13 cellular contexts compared by ENCODE assay signal in genomic region chr22:50733521-50734342, GRCh38. TPM values are rescaled to one million over a fixed set of nuclear protein-coding genes. Genes with fewer than 3 reads are reported as not detected.
DNase-seq lines count a peak whose midpoint lies in the region; ATAC-seq and TF ChIP-seq lines count a peak whose summit lies in the region.
"Had no signal": no experiment of that assay in that cellular context is flagged by ENCODE, and none has a peak within 500 bp of the region (broad histone marks: within the 10 kb centered on the region; RNA-seq: fewer than 3 reads in every experiment).

No MANE protein-coding gene starts in this region.

- no peaks in the 10 kb centered on the region for H3K4me1 ChIP-seq in right lobe of liver
- peaks cover 8% of the 10 kb centered on the region for H3K4me1 ChIP-seq in testis

- H3K4me3 ChIP-seq in choroid plexus epithelial cell (ENCODE audit: low read depth, low read length) (no peak overlapping the region), right lobe of liver (no peak overlapping the region), testis (no peak overlapping the region)
- H3K4me3 ChIP-seq: GM12878 had no signal

- H3K9me3 ChIP-seq in right lobe of liver (no peaks in the 10 kb centered on the region), testis (no peaks in the 10 kb centered on the region)

- TF ChIP-seq CTCF in choroid plexus epithelial cell (conservative IDR thresholded peaks at IDR 0.05; ENCODE audit: low read depth, low read length) (peak; percentile 8), right lobe of liver (IDR thresholded peaks at IDR 0.05) (no peak), testis (IDR thresholded peaks at IDR 0.05) (no peak)

- TF ChIP-seq POLR2A in right lobe of liver (IDR thresholded peaks at IDR 0.05) = no peak
- TF ChIP-seq POLR2A in testis (IDR thresholded peaks at IDR 0.05) = no peak

- H3K27ac ChIP-seq in right lobe of liver = no peak overlapping the region
- no peak overlapping the region for H3K27ac ChIP-seq in testis

- intact Hi-C loops in right lobe of liver (cut with DNase I) (no loop called here), testis (cut with DNase I; ENCODE audit: low total_unique reads) (no loop called here)

- H3K36me3 ChIP-seq in right lobe of liver (no peaks in the 10 kb centered on the region), testis (ENCODE audit: low read depth, missing control alignments) (no peaks in the 10 kb centered on the region)

- H3K27me3 ChIP-seq in right lobe of liver (no peaks in the 10 kb centered on the region), testis (no peaks in the 10 kb centered on the region)

- DNase-seq in activated CD4-positive, CD25-positive, alpha-beta regulatory T cell treated with anti-CD3 and anti-CD28 coated beads, Interleukin-2, amount 50 U/mL, for 72 hours = peak; percentile 19
- DNase-seq in choroid plexus epithelial cell (ENCODE audit: low read depth) = peak; percentile 33
- peak in 2 of 3 donors; percentile 42 to 51 for DNase-seq in right lobe of liver
- peak; percentile 14 for DNase-seq in testis
- DNase-seq in SHP77 treated with DMSO at 0.1 percent for 48 hours (lab: John Stamatoyannopoulos, UW) = no peak
- DNase-seq: activated T-cell treated with anti-CD3 and anti-CD28 coated beads, Interleukin-2, amount 50 U/mL, for 48 hours; KBM-7; SHP77 had no signal

- WGBS in right lobe of liver (ENCODE audit: insufficient coverage, low coverage, low lambda C conversion rate, missing lambda C conversion rate) = 57% methylated on average over 22 of the region's 22 CpGs
- 55 to 61% methylated on average over 22 of the region's 22 CpGs for WGBS in testis, 2 donors

- ATAC-seq in activated CD4-positive, CD25-positive, alpha-beta regulatory T cell treated with anti-CD3 and anti-CD28 coated beads, Interleukin-2, amount 50 U/mL, for 24 hours = no peak
- ATAC-seq in right lobe of liver = peak in 2 of 4 donors; percentile 4 to 5
- no peak for ATAC-seq in HG03175 (IDR thresholded peaks at IDR 0.05; ENCODE audit: unreplicated experiment)
- ATAC-seq in HG03139 (IDR thresholded peaks at IDR 0.05; ENCODE audit: unreplicated experiment) = no peak
- ATAC-seq: GM12878 had no signal

RNA-seq across cellular contexts. Expression of gene ACR, which starts 4.3 kb away (rescaled TPM):
- total RNA-seq in right lobe of liver (under 1 TPM in 5 of 6 experiments, not detected in 1; 0.34 to 0.84 (median 0.55) TPM), testis (10 to 100 TPM; 49.5 to 88.7 TPM)
- 181 TPM for polyA plus RNA-seq in testis (ENCODE audit: insufficient read depth, low read depth, low replicate concordance)
- total RNA-seq: A673, GM12878 had no signal
- polyA plus RNA-seq: GM12878 had no signal

RNA-seq across cellular contexts. Expression of gene RABL2B, which starts 49.7 kb away (rescaled TPM):
- total RNA-seq in right lobe of liver (10 to 100 TPM in 3 of 6 experiments, 1 to 10 TPM in 3; 3.0 to 14.2 (median 9.5) TPM), testis (10 to 100 TPM; 39.6 to 49.8 TPM)
- polyA plus RNA-seq in testis (ENCODE audit: insufficient read depth, low read depth, low replicate concordance) = 51.6 TPM

Comparison
In these comparisons a context has a peak if more than half of its experiments do, and no peak if none do; other contexts are left out.
1. RNA of gene ACR, which starts 4.3 kb away (total RNA-seq): 49.5 to 88.7 TPM in testis; 0.34 to 0.84 TPM in right lobe of liver; every median in the first group is over 10 times any median in the second.